1 cellular context compared by ENCODE assay signal in genomic region chr10:18700555-18700850, GRCh38.
TF ChIP-seq lines count a peak whose summit lies in the region.

No MANE protein-coding gene starts in this region.

TF ChIP-seq in GM12878, 131 proteins besides CTCF, POLR2A, EP300 and RAD21 (continued from another document):
- TF ChIP-seq ELK1 (IDR thresholded peaks at IDR 0.05; ENCODE audit: low read depth, low read length) (no peak), MEF2B (IDR thresholded peaks at IDR 0.05; ENCODE audit: partially characterized antibody, poor library complexity, severe bottlenecking) (no peak)
